Comparison of ENCODE assay signal across 32 cellular contexts in genomic region chr5:174433098-174433497, GRCh38.
DNase-seq lines count a peak whose midpoint lies in the region; ATAC-seq, FAIRE-seq and TF ChIP-seq lines count a peak whose summit lies in the region.
"Had no signal": no experiment of that assay in that cellular context is flagged by ENCODE, and none has a peak within 500 bp of the region (broad histone marks: within the 10 kb centered on the region; RNA-seq: fewer than 3 reads in every experiment).

No MANE protein-coding gene starts in this region.

- CTCF ChIA-PET in HepG2 (lab: Yijun Ruan, JAX; ENCODE audit: low intra/inter-chr PET ratio, low total read pairs) (no interaction called here), K562 (lab: Yijun Ruan, JAX; ENCODE audit: low intra/inter-chr PET ratio) (no interaction called here)

- H3K27me3 ChIP-seq in HepG2 (ENCODE audit: control insufficient read depth in 1 of 2, insufficient read depth in 2 of 2, low read length in 2 of 2) (peaks cover 0 to 10% of the 10 kb centered on the region in 2 experiments; a peak in 1 of 5 replicates), right lobe of liver (no peaks in the 10 kb centered on the region), K562 (ENCODE audit: control insufficient read depth in 2 of 2, insufficient read depth in 2 of 2, low read length in 2 of 2) (peaks cover 7 to 29% of the 10 kb centered on the region in 2 experiments; a peak in 4 of 5 replicates), esophagus muscularis mucosa (peaks cover 0 to 34% (median 0%) of the 10 kb centered on the region in 4 donors), Peyer's patch (no peaks in the 10 kb centered on the region)
- H3K27me3 ChIP-seq: BE2C; BLaER1; BLaER1 treated with 17β-estradiol and CSF1 and Interleukin-3, amounts not matched to agents 10 nM and 100 nM had no signal

- TF ChIP-seq RAD21 in HepG2 (CRISPR knock-in tag; IDR thresholded peaks at IDR 0.05) (no peak), K562 (CRISPR knock-in tag; conservative IDR thresholded peaks at IDR 0.05 in 1 of 2, IDR thresholded peaks at IDR 0.05 in 1 of 2) (no peak)

- BruUV-seq in HepG2 (replicated peaks; lab: Mats Ljungman, UMichigan): no TSS peak
- BruUV-seq in K562 (replicated peaks; lab: Mats Ljungman, UMichigan): no TSS peak

- no peaks in the 10 kb centered on the region for H3K79me2 ChIP-seq in HepG2 (ENCODE audit: insufficient read depth, low read length)
- no peaks in the 10 kb centered on the region for H3K79me2 ChIP-seq in K562 (ENCODE audit: control insufficient read depth, insufficient read depth, low read length)

- intact Hi-C loops in HepG2 (cut with micrococcal nuclease; ENCODE audit: unreplicated experiment) (no loop called here), right lobe of liver (cut with DNase I) (no loop called here), K562 (cut with micrococcal nuclease) (no loop called here), esophagus muscularis mucosa (cut with DNase I) (no loop called here)

- H3K4me3 ChIP-seq in HepG2 (replicated peaks in 1 of 3; ENCODE audit: insufficient read depth in 1 of 3, low read depth in 2 of 3, low read length in 3 of 3) (no peak overlapping the region), right lobe of liver (no peak overlapping the region), K562 (no peak overlapping the region), esophagus muscularis mucosa (no peak overlapping the region), Peyer's patch (no peak overlapping the region)
- H3K4me3 ChIP-seq: A549; BLaER1; BLaER1 treated with 17β-estradiol and CSF1 and Interleukin-3, amounts not matched to agents 10 nM and 100 nM had no signal

- TF ChIP-seq POLR2A in HepG2 (IDR thresholded peaks at IDR 0.05; ENCODE audit: insufficient read depth in 1 of 2, low read depth in 2 of 2, low read length in 2 of 2) (no peak), right lobe of liver (IDR thresholded peaks at IDR 0.05) (no peak), K562 (conservative IDR thresholded peaks at IDR 0.05) (no peak), esophagus muscularis mucosa (IDR thresholded peaks at IDR 0.05; ENCODE audit: low read depth) (no peak), Peyer's patch (IDR thresholded peaks at IDR 0.05) (no peak)

- no peaks in the 10 kb centered on the region for H3K9me3 ChIP-seq in HepG2 (ENCODE audit: low read length)
- no peaks in the 10 kb centered on the region for H3K9me3 ChIP-seq in right lobe of liver
- H3K9me3 ChIP-seq in K562 (replicated peaks; ENCODE audit: control insufficient read depth, insufficient read depth, low read depth, low read length): no peaks in the 10 kb centered on the region
- H3K9me3 ChIP-seq in esophagus muscularis mucosa: no peaks in the 10 kb centered on the region
- H3K9me3 ChIP-seq in Peyer's patch: no peaks in the 10 kb centered on the region
- H3K9me3 ChIP-seq: A549; BE2C; BLaER1; BLaER1 treated with 17β-estradiol and CSF1 and Interleukin-3, amounts not matched to agents 10 nM and 100 nM; Caco-2 had no signal

- in situ Hi-C loops in HepG2 (cut with HindIII; ENCODE audit: extremely low pct_ligation_motif_present, low pct_unique_long_range_greater_than_20kb) (no loop called here), K562 (cut with MboI) (no loop called here)

- H3K4me1 ChIP-seq in HepG2 (ENCODE audit: insufficient read depth, low read length) (no peaks in the 10 kb centered on the region), right lobe of liver (no peaks in the 10 kb centered on the region), K562 (replicated peaks in 1 of 2; ENCODE audit: control insufficient read depth in 2 of 2, insufficient read depth in 2 of 2, low read length in 2 of 2) (no peaks in the 10 kb centered on the region), esophagus muscularis mucosa (no peaks in the 10 kb centered on the region), Peyer's patch (no peaks in the 10 kb centered on the region)
- H3K4me1 ChIP-seq: A549, BE2C had no signal

- TF ChIP-seq CTCF in HepG2 (CRISPR knock-in tag; IDR thresholded peaks at IDR 0.05): no peak
- no peak for TF ChIP-seq CTCF in right lobe of liver (IDR thresholded peaks at IDR 0.05)
- TF ChIP-seq CTCF in K562 (IDR thresholded peaks at IDR 0.05 in 2 of 3, conservative IDR thresholded peaks at IDR 0.05 in 1 of 3; ENCODE audit: insufficient read depth in 2 of 3, low read depth in 1 of 3, low read length in 3 of 3): no peak
- TF ChIP-seq CTCF in esophagus muscularis mucosa (IDR thresholded peaks at IDR 0.05): no peak
- no peak for TF ChIP-seq CTCF in Peyer's patch (IDR thresholded peaks at IDR 0.05)

- H3K27ac ChIP-seq in HepG2 (ENCODE audit: extremely low read length, insufficient read depth, low read length) (no peak overlapping the region), right lobe of liver (no peak overlapping the region), K562 (ENCODE audit: extremely low read depth, low read depth, low read length) (no peak overlapping the region), esophagus muscularis mucosa (replicated peaks in 1 of 4) (no peak overlapping the region), Peyer's patch (no peak overlapping the region)
- H3K27ac ChIP-seq: 22Rv1; A549; BLaER1; BLaER1 treated with 17β-estradiol and CSF1 and Interleukin-3, amounts not matched to agents 10 nM and 100 nM; C4-2B had no signal

- H2AFZ ChIP-seq in HepG2 (ENCODE audit: low read length) (no peak overlapping the region), K562 (ENCODE audit: low read depth, low read length) (no peak overlapping the region)

- ATAC-seq in HepG2: no peak
- no peak for ATAC-seq in right lobe of liver
- ATAC-seq in K562: no peak
- ATAC-seq in activated CD4-positive, CD25-positive, alpha-beta regulatory T cell treated with anti-CD3 and anti-CD28 coated beads, Interleukin-2, amount 50 U/mL, for 24 hours: no peak
- ATAC-seq: A549; CD8-positive, alpha-beta T cell had no signal

- no peak for FAIRE-seq in HepG2 (lab: Jason Lieb, UNC)
- FAIRE-seq in K562 (lab: Jason Lieb, UNC): no peak
- FAIRE-seq: D721Med had no signal

- POLR2A ChIA-PET in HepG2 (lab: Yijun Ruan, JAX): no interaction called here
- POLR2A ChIA-PET in K562 (lab: Yijun Ruan, JAX): interaction anchor here (0.8 kb wide), 1 partner anchor 8 kb away, joined by 5 read pairs; no protein-coding TSS in a partner anchor

- H4K20me1 ChIP-seq in HepG2 (ENCODE audit: insufficient read depth, low read length): no peaks in the 10 kb centered on the region
- H4K20me1 ChIP-seq in K562 (replicated peaks; ENCODE audit: control insufficient read depth, insufficient read depth, low read length): no peaks in the 10 kb centered on the region
- H4K20me1 ChIP-seq: BLaER1; BLaER1 treated with 17β-estradiol and CSF1 and Interleukin-3, amounts not matched to agents 10 nM and 100 nM had no signal

- 5% methylated on average over 2 of the region's 2 CpGs for WGBS in HepG2 (ENCODE audit: low lambda C conversion rate)
- 28% methylated on average over 2 of the region's 2 CpGs for WGBS in right lobe of liver (ENCODE audit: insufficient coverage, low coverage, low lambda C conversion rate, missing lambda C conversion rate)
- 0% methylated on average over 2 of the region's 2 CpGs for WGBS in K562 (ENCODE audit: insufficient coverage, low coverage, missing lambda C conversion rate)
- 95% methylated on average over 2 of the region's 2 CpGs for WGBS in esophagus muscularis mucosa

- no peak overlapping the region for H3K4me2 ChIP-seq in HepG2 (ENCODE audit: low read depth, low read length)
- no peak overlapping the region for H3K4me2 ChIP-seq in K562 (ENCODE audit: insufficient read depth, low read length)
- H3K4me2 ChIP-seq: A549; BLaER1; BLaER1 treated with 17β-estradiol and CSF1 and Interleukin-3, amounts not matched to agents 10 nM and 100 nM had no signal

- H3K9ac ChIP-seq in HepG2 (ENCODE audit: insufficient read depth, low read depth, low read length) (no peak overlapping the region), K562 (ENCODE audit: insufficient read depth in 1 of 2, low read depth in 2 of 2, low read length in 2 of 2) (no peak overlapping the region)
- H3K9ac ChIP-seq: BLaER1; BLaER1 treated with 17β-estradiol and CSF1 and Interleukin-3, amounts not matched to agents 10 nM and 100 nM had no signal

- TF ChIP-seq EP300 in HepG2 (IDR thresholded peaks at IDR 0.05; ENCODE audit: low read depth in 2 of 2, low read length in 2 of 2) (no peak), HepG2 (CRISPR knock-in tag; IDR thresholded peaks at IDR 0.05; ENCODE audit: borderline replicate concordance) (no peak), K562 (IDR thresholded peaks at IDR 0.05; ENCODE audit: low read length) (no peak), esophagus muscularis mucosa (IDR thresholded peaks at IDR 0.05) (no peak)

- DNase-seq in HepG2 (ENCODE audit: low spot score) (no peak), right lobe of liver (no peak), K562 (ENCODE audit: extremely low read depth in 1 of 4, low spot score in 3 of 4) (no peak), esophagus muscularis mucosa (ENCODE audit: extremely low spot score) (peak; percentile 31), Peyer's patch (no peak)
- DNase-seq: 8988T; ACHN; AML-193; BE2C; C1 segment of cervical spinal cord; Caco-2; Calu3; CD4-positive, alpha-beta memory T cell; CD4-positive, alpha-beta T cell; CD4-positive, CD25-positive, alpha-beta regulatory T cell; CD8-positive, alpha-beta memory T cell; CD8-positive, alpha-beta T cell; COR-L47; DMS 273 treated with DMSO at 0.1 percent for 48 hours; DMS153; DMS53; DMS79; DMS79 treated with DMSO at 0.1 percent for 48 hours; DND-41; EL had no signal

- peaks cover 5% of the 10 kb centered on the region for H3K9me1 ChIP-seq in K562 (ENCODE audit: control insufficient read depth, insufficient read depth, low read length)

- H3K36me3 ChIP-seq in HepG2 (replicated peaks in 1 of 2; ENCODE audit: control insufficient read depth in 1 of 2, insufficient read depth in 2 of 2, low read length in 2 of 2) (no peaks in the 10 kb centered on the region), right lobe of liver (no peaks in the 10 kb centered on the region), K562 (ENCODE audit: control insufficient read depth, insufficient read depth, low read length) (no peaks in the 10 kb centered on the region), esophagus muscularis mucosa (no peaks in the 10 kb centered on the region), Peyer's patch (no peaks in the 10 kb centered on the region)
- H3K36me3 ChIP-seq: BE2C; BLaER1; BLaER1 treated with 17β-estradiol and CSF1 and Interleukin-3, amounts not matched to agents 10 nM and 100 nM had no signal

TF ChIP-seq in HepG2, 621 proteins besides CTCF, POLR2A, EP300 and RAD21 (continues in another document):
- TF ChIP-seq ZNF567 (CRISPR knock-in tag; IDR thresholded peaks at IDR 0.05; ENCODE audit: borderline replicate concordance) (no peak), ZNF263 (CRISPR knock-in tag; IDR thresholded peaks at IDR 0.05) (no peak), ZNF101 (CRISPR knock-in tag; IDR thresholded peaks at IDR 0.05; ENCODE audit: borderline replicate concordance, low read depth) (no peak)
